9 cellular contexts compared by ENCODE assay signal in genomic region chr11:49995559-49995958, GRCh38. TPM values are rescaled to one million over a fixed set of nuclear protein-coding genes. Genes with fewer than 3 reads are reported as not detected.
DNase-seq lines count a peak whose midpoint lies in the region; ATAC-seq lines count a peak whose summit lies in the region.
"Had no signal": no experiment of that assay in that cellular context is flagged by ENCODE, and none has a peak within 500 bp of the region (broad histone marks: within the 10 kb centered on the region; RNA-seq: fewer than 3 reads in every experiment).

No MANE protein-coding gene starts in this region.

- H3K27me3 ChIP-seq in GM23248 (replicated peaks; ENCODE audit: insufficient read depth): no peaks in the 10 kb centered on the region
- H3K27me3 ChIP-seq: neutrophil had no signal

- H3K27ac Mint-ChIP-seq in activated CD4-positive, alpha-beta memory T cell treated with anti-CD3 and anti-CD28 coated beads for 36 hours: no peak overlapping the region

- DNase-seq in COR-L47 (lab: John Stamatoyannopoulos, UW) (peak; percentile 82), GM23248 (peak; percentile 86), NCI-H2171 (lab: John Stamatoyannopoulos, UW) (peak; percentile 74), kidney tubule cell (ENCODE audit: low spot score) (peak; percentile 45), 8988T (no peak)
- peak; percentile 33 for DNase-seq in activated CD4-positive, alpha-beta memory T cell treated with anti-CD3 and anti-CD28 coated beads for 36 hours

- no peak overlapping the region for H3K4me2 ChIP-seq in GM23248 (ENCODE audit: unreplicated experiment)

- no peaks in the 10 kb centered on the region for H3K4me1 ChIP-seq in GM23248 (ENCODE audit: insufficient read depth)

- no peaks in the 10 kb centered on the region for H3K4me1 Mint-ChIP-seq in activated CD4-positive, alpha-beta memory T cell treated with anti-CD3 and anti-CD28 coated beads for 36 hours (ENCODE audit: low read depth)

- H3K79me2 ChIP-seq in GM23248 (ENCODE audit: insufficient read depth): no peaks in the 10 kb centered on the region

- H3K9me3 Mint-ChIP-seq in activated CD4-positive, alpha-beta memory T cell treated with anti-CD3 and anti-CD28 coated beads for 36 hours: peaks cover 5% of the 10 kb centered on the region

- H3K9me2 ChIP-seq in GM23248 (ENCODE audit: insufficient read depth): no peaks in the 10 kb centered on the region

- no peak overlapping the region for H3K9ac ChIP-seq in GM23248

- POLR2A ChIA-PET in activated CD4-positive, alpha-beta memory T cell treated with anti-CD3 and anti-CD28 coated beads for 36 hours (lab: Charles Lee): no interaction called here

- in situ Hi-C loops in GM23248 (cut with MboI): loop anchor here (25.0 kb wide), 1 partner anchor 1683 kb away; the partner anchor contains the start of genes OR4C3 and OR4S1

- H3K4me3 ChIP-seq in GM23248: no peak overlapping the region

- H2AFZ ChIP-seq in GM23248: no peak overlapping the region

- no peak overlapping the region for H3K27ac ChIP-seq in GM23248
- H3K27ac ChIP-seq: neutrophil had no signal

- no peak overlapping the region for H3K4me3 Mint-ChIP-seq in activated CD4-positive, alpha-beta memory T cell treated with anti-CD3 and anti-CD28 coated beads for 36 hours

- CTCF ChIA-PET in activated CD4-positive, alpha-beta memory T cell treated with anti-CD3 and anti-CD28 coated beads for 36 hours (lab: Charles Lee): interaction anchor here (0.5 to 1.3 kb wide), 3 partner anchors 20 to 1688 kb away, joined by 3 to 4 read pairs (median 3); no protein-coding TSS in a partner anchor

- no peaks in the 10 kb centered on the region for H3K36me3 Mint-ChIP-seq in activated CD4-positive, alpha-beta memory T cell treated with anti-CD3 and anti-CD28 coated beads for 36 hours

- H3K27me3 Mint-ChIP-seq in activated CD4-positive, alpha-beta memory T cell treated with anti-CD3 and anti-CD28 coated beads for 36 hours: no peaks in the 10 kb centered on the region

- H3K9me3 ChIP-seq in GM23248 (ENCODE audit: low read depth): no peaks in the 10 kb centered on the region
- H3K9me3 ChIP-seq: neutrophil had no signal

- intact Hi-C loops in activated CD4-positive, alpha-beta memory T cell treated with anti-CD3 and anti-CD28 coated beads for 36 hours (cut with micrococcal nuclease): no loop called here

- ATAC-seq in GM18511 (IDR thresholded peaks at IDR 0.05; ENCODE audit: unreplicated experiment) (no peak), GM21825 (IDR thresholded peaks at IDR 0.05; ENCODE audit: unreplicated experiment) (no peak)

- WGBS in GM23248 (ENCODE audit: low coverage in 1 of 2, low lambda C conversion rate in 2 of 2, missing lambda C conversion rate in 2 of 2), 2 experiments: 38 to 40% methylated on average over 6 of the region's 6 CpGs

- H3K36me3 ChIP-seq in GM23248 (ENCODE audit: low read depth): no peaks in the 10 kb centered on the region
- H3K36me3 ChIP-seq: neutrophil had no signal

- no peaks in the 10 kb centered on the region for H3F3A ChIP-seq in GM23248 (ENCODE audit: insufficient read depth)

- H4K20me1 ChIP-seq in GM23248 (ENCODE audit: insufficient read depth): no peaks in the 10 kb centered on the region

RNA-seq across cellular contexts. Expression of gene OR4C12, which starts 13.2 kb away (rescaled TPM):
- not detected in 2 replicates for total RNA-seq in GM23248 (2014; rRNA removed; shearing (Covaris generic))
- polyA plus RNA-seq in GM23248 (2016; fragmentation: Nextera tagmentation; extraction: Ambion mirVana): not detected in 2 replicates
- not detected for total RNA-seq in activated CD4-positive, alpha-beta memory T cell treated with anti-CD3 and anti-CD28 coated beads for 36 hours

RNA-seq across cellular contexts. Expression of gene OR4C45, which starts 37.1 kb away (rescaled TPM):
- not detected in 2 replicates for total RNA-seq in GM23248 (2014; rRNA removed; shearing (Covaris generic))
- not detected in 2 replicates for polyA plus RNA-seq in GM23248 (2016; fragmentation: Nextera tagmentation; extraction: Ambion mirVana)
- total RNA-seq in activated CD4-positive, alpha-beta memory T cell treated with anti-CD3 and anti-CD28 coated beads for 36 hours: not detected

RNA-seq across cellular contexts. Expression of gene OR4C13, which starts 43.4 kb away (rescaled TPM):
- not detected in 2 replicates for total RNA-seq in GM23248 (2014; rRNA removed; shearing (Covaris generic))
- polyA plus RNA-seq in GM23248 (2016; fragmentation: Nextera tagmentation; extraction: Ambion mirVana): not detected in 2 replicates
- not detected for total RNA-seq in activated CD4-positive, alpha-beta memory T cell treated with anti-CD3 and anti-CD28 coated beads for 36 hours
